ENCODE assay signal across 6 cellular contexts in genomic region chrX:76555269-76555668, GRCh38.
"Had no signal": no experiment of that assay in that cellular context is flagged by ENCODE, and none has a peak within 500 bp of the region (broad histone marks: within the 10 kb centered on the region; RNA-seq: fewer than 3 reads in every experiment).

No MANE protein-coding gene starts in this region.

- H3K4me3 ChIP-seq: GM23338 had no signal

- H3K4me2 ChIP-seq: GM23338 had no signal

- H3K4me3 Mint-ChIP-seq: GM23338, H9, HFFc6, IgD-negative memory B cell had no signal

- DNase-seq: HCEC 1CT had no signal

- H3K27ac Mint-ChIP-seq: GM23338, H9, HFFc6, IgD-negative memory B cell had no signal

- H3K27ac ChIP-seq: HL-60 had no signal

- H3K4me1 Mint-ChIP-seq: GM23338, H9, IgD-negative memory B cell had no signal

- H3K36me3 Mint-ChIP-seq: IgD-negative memory B cell had no signal
